In the genomic region with DNA sequence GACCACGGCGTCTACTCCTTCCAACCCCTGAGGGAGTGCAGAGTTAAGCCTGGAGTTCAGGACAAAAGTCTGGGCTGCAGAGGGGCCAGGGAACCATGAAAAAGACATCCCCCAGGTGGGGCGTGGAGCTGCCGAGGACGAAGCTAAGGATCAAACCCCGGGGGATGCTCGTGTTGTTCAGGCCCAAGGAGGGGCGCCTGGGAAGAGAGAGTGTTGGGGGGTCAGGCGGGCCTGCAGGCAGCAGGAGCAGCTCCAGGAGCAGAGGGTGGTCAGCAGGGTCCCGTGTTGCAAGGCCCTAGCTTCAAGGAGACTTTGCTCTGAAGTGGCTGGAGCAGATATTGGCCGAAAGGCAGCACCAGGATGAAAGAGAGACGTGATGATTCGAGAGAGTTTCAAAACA, we compare ENCODE assay signal across 21 cellular contexts. TPM values are rescaled to one million over a fixed set of nuclear protein-coding genes. Genes with fewer than 3 reads are reported as not detected.
"Had no signal": no experiment of that assay in that cellular context is flagged by ENCODE, and none has a peak within 500 bp of the region (broad histone marks: within the 10 kb centered on the region; RNA-seq: fewer than 3 reads in every experiment).

No MANE protein-coding gene starts in this region.

- DNase-seq: activated B cell treated with CpG ODN at 0.5 μM for 24 hours; activated CD4-positive, alpha-beta T cell treated with anti-CD3 and anti-CD28 coated beads, Interleukin-2, amount 10 ng/mL, durations not matched to agents 7 days and 5 days; activated naive CD4-positive, alpha-beta T cell; activated T-cell treated with anti-CD3 and anti-CD28 coated beads for 4 hours; effector memory CD4-positive, alpha-beta T cell; kidney; naive B cell; occipital lobe; psoas muscle; right lobe of liver; stimulated activated naive CD8-positive, alpha-beta T cell treated with anti-CD3 and anti-CD28 coated beads, Interleukin-15, Interleukin-2, amounts not matched to agents 100 U/mL and 50 U/mL, for 24 hours; transverse colon had no signal

- H3K79me2 ChIP-seq: hepatocyte had no signal

- H3K9me3 ChIP-seq: left lung, psoas muscle, right lobe of liver, transverse colon had no signal

- H3K36me3 Mint-ChIP-seq: naive B cell had no signal

- H3K27ac ChIP-seq: hepatocyte, psoas muscle, transverse colon had no signal

- H3K27ac Mint-ChIP-seq: activated B cell treated with CpG ODN at 0.5 μM for 24 hours; activated CD4-positive, alpha-beta T cell treated with anti-CD3 and anti-CD28 coated beads, Interleukin-2, amount 10 ng/mL, durations not matched to agents 7 days and 5 days; dendritic cell treated with granulocyte-macrophage colony-stimulating factor and Interleukin-4, amounts not matched to agents 40 ng/mL and 50 ng/mL, for 4 days; naive B cell had no signal

- H3K36me3 ChIP-seq: left lung, transverse colon had no signal

- H3K27me3 ChIP-seq: hepatocyte, right lobe of liver had no signal

- H3K9me3 Mint-ChIP-seq: activated CD4-positive, alpha-beta T cell treated with anti-CD3 and anti-CD28 coated beads, Interleukin-2, amount 10 ng/mL, durations not matched to agents 7 days and 5 days had no signal

- H2AFZ ChIP-seq: hepatocyte had no signal

- H3K4me3 ChIP-seq: hepatocyte, left lung, psoas muscle, right lobe of liver, transverse colon had no signal

- H3K4me2 ChIP-seq: hepatocyte had no signal

- FAIRE-seq: astrocyte, kidney had no signal

- H3K4me1 Mint-ChIP-seq: activated CD4-positive, alpha-beta T cell treated with anti-CD3 and anti-CD28 coated beads, Interleukin-2, amount 10 ng/mL, durations not matched to agents 7 days and 5 days had no signal

- H3K4me3 Mint-ChIP-seq: activated B cell treated with CpG ODN at 0.5 μM for 24 hours; activated CD4-positive, alpha-beta T cell treated with anti-CD3 and anti-CD28 coated beads, Interleukin-2, amount 10 ng/mL, durations not matched to agents 7 days and 5 days; dendritic cell treated with granulocyte-macrophage colony-stimulating factor and Interleukin-4, amounts not matched to agents 40 ng/mL and 50 ng/mL, for 4 days had no signal

- ATAC-seq: stimulated activated naive CD8-positive, alpha-beta T cell treated with anti-CD3 and anti-CD28 coated beads, Interleukin-15, Interleukin-2, amounts not matched to agents 100 U/mL and 50 U/mL, for 24 hours had no signal

RNA-seq across cellular contexts. Expression of a gene that starts 26.7 kb away (rescaled TPM):
- total RNA-seq: activated B cell treated with CpG ODN at 0.5 μM for 24 hours; activated CD4-positive, alpha-beta T cell treated with anti-CD3 and anti-CD28 coated beads, Interleukin-2, amount 10 ng/mL, durations not matched to agents 7 days and 5 days; activated CD8-positive, alpha-beta memory T cell treated with anti-CD3 and anti-CD28 coated beads for 36 hours; epithelial cell of proximal tubule; hepatocyte; mononuclear cell; psoas muscle; T-helper 2 cell treated with Interferon-gamma antibody and Interleukin-4, amounts not matched to agents 100 ng/mL and 5 ng/mL, for 36 hours had no signal

RNA-seq across cellular contexts. Expression of a gene that starts 47.9 kb away (rescaled TPM):
- total RNA-seq: activated B cell treated with CpG ODN at 0.5 μM for 24 hours; activated CD4-positive, alpha-beta T cell treated with anti-CD3 and anti-CD28 coated beads, Interleukin-2, amount 10 ng/mL, durations not matched to agents 7 days and 5 days; activated CD8-positive, alpha-beta memory T cell treated with anti-CD3 and anti-CD28 coated beads for 36 hours; astrocyte; cardiac septum; epithelial cell of proximal tubule; hepatocyte; kidney; mononuclear cell; occipital lobe; right lobe of liver; T-helper 2 cell treated with Interferon-gamma antibody and Interleukin-4, amounts not matched to agents 100 ng/mL and 5 ng/mL, for 36 hours; transverse colon had no signal
- polyA plus RNA-seq: hepatocyte had no signal
